15 cellular contexts compared by ENCODE assay signal in genomic region chr3:184868477-184868876, GRCh38. TPM values are rescaled to one million over a fixed set of nuclear protein-coding genes. Genes with fewer than 3 reads are reported as not detected.
A peak's percentile ranks its signal among the peaks of the same experiment; 100 is the strongest.
DNase-seq lines count a peak whose midpoint lies in the region; TF ChIP-seq lines count a peak whose summit lies in the region.
"Had no signal": no experiment of that assay in that cellular context is flagged by ENCODE, and none has a peak within 500 bp of the region (broad histone marks: within the 10 kb centered on the region; RNA-seq: fewer than 3 reads in every experiment).

No MANE protein-coding gene starts in this region.

- H3K4me3 ChIP-seq in choroid plexus epithelial cell (ENCODE audit: low read depth, low read length) = no peak overlapping the region
- H3K4me3 ChIP-seq in fibroblast of pulmonary artery (replicated peaks; ENCODE audit: low read depth, low read length) = no peak overlapping the region
- H3K4me3 ChIP-seq: GM23338 had no signal

- TF ChIP-seq CTCF in choroid plexus epithelial cell (conservative IDR thresholded peaks at IDR 0.05; ENCODE audit: low read depth, low read length) (no peak), fibroblast of pulmonary artery (IDR thresholded peaks at IDR 0.05; ENCODE audit: low read length, missing control alignments) (no peak)

- intact Hi-C loops in posterior cingulate gyrus (cut with DNase I) = no loop called here

- peak; percentile 31 for DNase-seq in choroid plexus epithelial cell (ENCODE audit: low read depth)
- peak; percentile 20 for DNase-seq in fibroblast of pulmonary artery (ENCODE audit: low read depth)
- DNase-seq in lung microvascular endothelial cell (ENCODE audit: low read depth in 2 of 2) = peak; percentile 21 to 49
- no peak for DNase-seq in posterior cingulate gyrus
- no peak for DNase-seq in activated T-cell treated with anti-CD3 and anti-CD28 coated beads for 4 hours
- DNase-seq in A172 (ENCODE audit: low spot score) = no peak
- DNase-seq: ACHN; BE2C; C1 segment of cervical spinal cord; Caco-2; CD4-positive, CD25-positive, alpha-beta regulatory T cell; CD8-positive, alpha-beta memory T cell; GF-D8; HCEC 1CT had no signal

RNA-seq across cellular contexts. Expression of gene VPS8, which starts 56.5 kb away (rescaled TPM):
- total RNA-seq in lung microvascular endothelial cell = 36.0 and 47.8 TPM in 2 replicates
- 36.6 and 47.7 TPM in 2 replicates for total RNA-seq in A172 (2014; rRNA removed; shearing (Covaris generic))

Comparison
In these comparisons a context has a peak if more than half of its experiments do, and no peak if none do; other contexts are left out.
1. DNase-seq: peak in choroid plexus epithelial cell (single experiment), fibroblast of pulmonary artery (single experiment) and lung microvascular endothelial cell (2 of 2); none in posterior cingulate gyrus (0 of 10), activated T-cell treated with anti-CD3 and anti-CD28 coated beads for 4 hours (single experiment) and A172 (single experiment).